In genomic region chr12:24928131-24928530, GRCh38 we compare ENCODE assay signal across 1 cellular context.
TF ChIP-seq lines count a peak whose summit lies in the region.

No MANE protein-coding gene starts in this region.

TF ChIP-seq in WTC11, 78 proteins besides CTCF, POLR2A, EP300 and RAD21 (continued from another document):
- TF ChIP-seq IRF1 (CRISPR knock-in tag; IDR thresholded peaks at IDR 0.05) = no peak
- TF ChIP-seq, protein P1, sequence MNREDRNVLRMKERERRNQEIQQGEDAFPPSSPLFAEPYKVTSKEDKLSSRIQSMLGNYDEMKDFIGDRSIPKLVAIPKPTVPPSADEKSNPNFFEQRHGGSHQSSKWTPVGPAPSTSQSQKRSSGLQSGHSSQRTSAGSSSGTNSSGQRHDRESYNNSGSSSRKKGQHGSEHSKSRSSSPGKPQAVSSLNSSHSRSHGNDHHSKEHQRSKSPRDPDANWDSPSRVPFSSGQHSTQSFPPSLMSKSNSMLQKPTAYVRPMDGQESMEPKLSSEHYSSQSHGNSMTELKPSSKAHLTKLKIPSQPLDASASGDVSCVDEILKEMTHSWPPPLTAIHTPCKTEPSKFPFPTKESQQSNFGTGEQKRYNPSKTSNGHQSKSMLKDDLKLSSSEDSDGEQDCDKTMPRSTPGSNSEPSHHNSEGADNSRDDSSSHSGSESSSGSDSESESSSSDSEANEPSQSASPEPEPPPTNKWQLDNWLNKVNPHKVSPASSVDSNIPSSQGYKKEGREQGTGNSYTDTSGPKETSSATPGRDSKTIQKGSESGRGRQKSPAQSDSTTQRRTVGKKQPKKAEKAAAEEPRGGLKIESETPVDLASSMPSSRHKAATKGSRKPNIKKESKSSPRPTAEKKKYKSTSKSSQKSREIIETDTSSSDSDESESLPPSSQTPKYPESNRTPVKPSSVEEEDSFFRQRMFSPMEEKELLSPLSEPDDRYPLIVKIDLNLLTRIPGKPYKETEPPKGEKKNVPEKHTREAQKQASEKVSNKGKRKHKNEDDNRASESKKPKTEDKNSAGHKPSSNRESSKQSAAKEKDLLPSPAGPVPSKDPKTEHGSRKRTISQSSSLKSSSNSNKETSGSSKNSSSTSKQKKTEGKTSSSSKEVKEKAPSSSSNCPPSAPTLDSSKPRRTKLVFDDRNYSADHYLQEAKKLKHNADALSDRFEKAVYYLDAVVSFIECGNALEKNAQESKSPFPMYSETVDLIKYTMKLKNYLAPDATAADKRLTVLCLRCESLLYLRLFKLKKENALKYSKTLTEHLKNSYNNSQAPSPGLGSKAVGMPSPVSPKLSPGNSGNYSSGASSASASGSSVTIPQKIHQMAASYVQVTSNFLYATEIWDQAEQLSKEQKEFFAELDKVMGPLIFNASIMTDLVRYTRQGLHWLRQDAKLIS (CRISPR knock-in tag; IDR thresholded peaks at IDR 0.05; ENCODE audit: borderline replicate concordance) = no peak
- TF ChIP-seq ZNF121 (CRISPR knock-in tag; IDR thresholded peaks at IDR 0.05) = no peak
